ENCODE assay signal across 18 cellular contexts in the genomic region with DNA sequence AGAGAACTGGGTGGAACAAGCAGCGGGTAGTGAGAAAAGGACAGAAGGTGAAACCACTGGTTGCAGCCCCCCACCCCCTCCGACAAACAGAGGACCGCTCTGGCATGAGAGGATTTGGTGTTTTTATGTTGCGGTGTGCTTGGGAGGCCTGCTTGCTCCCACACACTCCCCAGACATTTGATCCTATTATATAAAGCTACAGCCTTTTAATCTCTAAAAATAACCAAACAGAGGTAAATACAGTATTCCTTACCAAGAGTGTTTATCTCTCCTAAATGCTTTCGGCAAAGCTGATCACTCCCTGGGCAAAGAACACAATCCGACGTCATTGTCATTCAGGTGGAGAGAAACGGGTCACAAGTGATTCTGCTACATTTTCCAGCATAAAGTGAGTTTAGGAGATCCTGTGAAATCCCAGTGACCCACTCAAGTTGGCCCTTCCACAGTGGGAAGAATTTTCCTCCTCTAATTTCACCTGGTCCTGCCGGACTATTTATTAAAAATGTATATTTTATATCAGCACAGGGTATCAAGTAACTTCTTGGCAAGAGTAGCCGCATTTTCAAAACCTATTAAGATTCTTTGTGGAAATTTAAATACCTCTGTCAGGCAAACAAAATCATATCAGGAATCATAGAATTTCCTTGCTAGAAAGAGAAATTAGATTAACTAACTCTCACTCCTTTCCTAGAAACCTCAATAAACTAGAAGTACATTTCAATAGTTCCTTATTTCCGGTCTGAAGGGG. TPM values are rescaled to one million over a fixed set of nuclear protein-coding genes. Genes with fewer than 3 reads are reported as not detected.
DNase-seq lines count a peak whose midpoint lies in the region; ATAC-seq lines count a peak whose summit lies in the region.
"Had no signal": no experiment of that assay in that cellular context is flagged by ENCODE, and none has a peak within 500 bp of the region (broad histone marks: within the 10 kb centered on the region; RNA-seq: fewer than 3 reads in every experiment).

No MANE protein-coding gene starts in this region.

- H3K36me3 Mint-ChIP-seq in activated T-helper 17 cell treated with anti-CD3 and anti-CD28 coated beads, Interleukin-2, amount 50 U/mL, for 72 hours (ENCODE audit: low read depth): no peaks in the 10 kb centered on the region

- H3K27me3 ChIP-seq in NT2/D1 (ENCODE audit: insufficient read depth, insufficient read length) (no peaks in the 10 kb centered on the region), skeletal muscle tissue (ENCODE audit: control insufficient read depth in 3 of 3, insufficient read depth in 3 of 3, low read length in 3 of 3) (no peaks in the 10 kb centered on the region)
- H3K27me3 ChIP-seq: foreskin keratinocyte had no signal

- H3K9me3 ChIP-seq in NT2/D1 (ENCODE audit: insufficient read depth, low read length) (no peaks in the 10 kb centered on the region), skeletal muscle tissue (ENCODE audit: control insufficient read depth in 3 of 3, low read length in 3 of 3) (no peaks in the 10 kb centered on the region)
- H3K9me3 ChIP-seq: adrenal gland, spleen had no signal

- H3K9ac ChIP-seq in NT2/D1 (ENCODE audit: insufficient read length, low read depth) (peak overlapping the region; percentile 50), skeletal muscle tissue (ENCODE audit: low read depth in 1 of 3, low read length in 3 of 3) (peak overlapping the region; percentile 72 to 86 (median 79))

- DNase-seq in NT2/D1 (ENCODE audit: low read depth, low spot score) (no peak), caudate nucleus (lab: John Stamatoyannopoulos, UW) (peak in 2 of 61 donors; percentile 15 to 40), left kidney (ENCODE audit: low read depth, low spot score) (peak; percentile 88), SIG-M5 (lab: John Stamatoyannopoulos, UW) (no peak)
- no peak for DNase-seq in stimulated activated naive CD8-positive, alpha-beta T cell treated with anti-CD3 and anti-CD28 coated beads, Interleukin-15, Interleukin-2, amounts not matched to agents 100 U/mL and 50 U/mL, for 24 hours
- DNase-seq: activated CD4-positive, alpha-beta T cell treated with anti-CD3 and anti-CD28 coated beads for 4 hours; activated effector memory CD4-positive, alpha-beta T cell treated with Interleukin-2 at 50 U/mL for 16 hours; adrenal gland; foreskin keratinocyte; Karpas-422; NCI-H1092 treated with DMSO at 0.1 percent for 48 hours; NCI-H2107; spleen had no signal

- no peaks in the 10 kb centered on the region for H3K9me3 Mint-ChIP-seq in activated T-helper 17 cell treated with anti-CD3 and anti-CD28 coated beads, Interleukin-2, amount 50 U/mL, for 72 hours

- H3K27ac ChIP-seq in caudate nucleus (ENCODE audit: low read depth, low read length): peak overlapping the region; percentile 80
- H3K27ac ChIP-seq in skeletal muscle tissue (ENCODE audit: low read depth, low read length): peak overlapping the region; percentile 96
- H3K27ac ChIP-seq: adrenal gland, foreskin keratinocyte, spleen had no signal

- no peak overlapping the region for H3K4me3 Mint-ChIP-seq in activated T-helper 17 cell treated with anti-CD3 and anti-CD28 coated beads, Interleukin-2, amount 50 U/mL, for 72 hours
- H3K4me3 Mint-ChIP-seq: B cell had no signal

- H3K4me1 Mint-ChIP-seq in activated T-helper 17 cell treated with anti-CD3 and anti-CD28 coated beads, Interleukin-2, amount 50 U/mL, for 72 hours: no peaks in the 10 kb centered on the region
- H3K4me1 Mint-ChIP-seq: B cell had no signal

- peaks cover 23% of the 10 kb centered on the region for H3K36me3 ChIP-seq in NT2/D1 (ENCODE audit: insufficient read depth, insufficient read length, low read length)
- peaks cover 3 to 5% (median 3%) of the 10 kb centered on the region in 3 donors for H3K36me3 ChIP-seq in skeletal muscle tissue (ENCODE audit: control insufficient read depth in 3 of 3, insufficient read depth in 3 of 3, low read length in 3 of 3)
- H3K36me3 ChIP-seq: adrenal gland, spleen had no signal

- H3K27ac Mint-ChIP-seq in activated T-helper 17 cell treated with anti-CD3 and anti-CD28 coated beads, Interleukin-2, amount 50 U/mL, for 72 hours: no peak overlapping the region
- H3K27ac Mint-ChIP-seq: B cell, progenitor cell of endocrine pancreas had no signal

- H3K27me3 Mint-ChIP-seq in activated T-helper 17 cell treated with anti-CD3 and anti-CD28 coated beads, Interleukin-2, amount 50 U/mL, for 72 hours: peaks cover 9% of the 10 kb centered on the region

- ATAC-seq in activated T-helper 17 cell treated with anti-CD3 and anti-CD28 coated beads, Interleukin-2, amount 50 U/mL, for 72 hours (replicated peaks): no peak
- no peak for ATAC-seq in stimulated activated naive CD8-positive, alpha-beta T cell treated with anti-CD3 and anti-CD28 coated beads, Interleukin-15, Interleukin-2, amounts not matched to agents 100 U/mL and 50 U/mL, for 24 hours
- no peak for ATAC-seq in HG02678 (IDR thresholded peaks at IDR 0.05; ENCODE audit: unreplicated experiment)
- ATAC-seq: foreskin keratinocyte had no signal

- H3K4me3 ChIP-seq in NT2/D1 (ENCODE audit: insufficient read length, low read depth): no peak overlapping the region
- H3K4me3 ChIP-seq in skeletal muscle tissue (ENCODE audit: low read length in 3 of 3): peak overlapping the region in 2 of 3 donors; percentile 38 to 65
- H3K4me3 ChIP-seq: adrenal gland, spleen had no signal

- peaks cover 6% of the 10 kb centered on the region for H3K4me1 ChIP-seq in NT2/D1 (ENCODE audit: insufficient read depth, insufficient read length)
- peaks cover 66 to 82% (median 73%) of the 10 kb centered on the region in 3 donors for H3K4me1 ChIP-seq in skeletal muscle tissue (ENCODE audit: control insufficient read depth in 3 of 3, insufficient read depth in 3 of 3, low read length in 3 of 3)
- H3K4me1 ChIP-seq: adrenal gland had no signal

RNA-seq across cellular contexts. Expression of a gene that starts 9.9 kb away (rescaled TPM):
- total RNA-seq in skeletal muscle tissue: 2.6 TPM
- total RNA-seq in activated T-helper 17 cell treated with anti-CD3 and anti-CD28 coated beads, Interleukin-2, amount 50 U/mL, for 72 hours: under 1 TPM; 0.13 TPM
